19 cellular contexts compared by ENCODE assay signal in genomic region chr1:48532976-48533375, GRCh38.
DNase-seq lines count a peak whose midpoint lies in the region; ATAC-seq and TF ChIP-seq lines count a peak whose summit lies in the region.
"Had no signal": no experiment of that assay in that cellular context is flagged by ENCODE, and none has a peak within 500 bp of the region (broad histone marks: within the 10 kb centered on the region; RNA-seq: fewer than 3 reads in every experiment).

No MANE protein-coding gene starts in this region.

- BruUV-seq in A673 (replicated peaks; lab: Mats Ljungman, UMichigan) = no TSS peak

- H3K27me3 Mint-ChIP-seq in endodermal cell (ENCODE audit: insufficient read depth) (peaks cover 8% of the 10 kb centered on the region), immature natural killer cell (ENCODE audit: low read depth in 3 of 3) (peaks cover 5 to 8% (median 7%) of the 10 kb centered on the region in 3 donors), osteocyte (ENCODE audit: unreplicated experiment) (no peaks in the 10 kb centered on the region)

- H3K36me3 Mint-ChIP-seq in endodermal cell (ENCODE audit: low read depth) = no peaks in the 10 kb centered on the region
- H3K36me3 Mint-ChIP-seq in immature natural killer cell = no peaks in the 10 kb centered on the region
- H3K36me3 Mint-ChIP-seq in osteocyte (ENCODE audit: unreplicated experiment) = no peaks in the 10 kb centered on the region
- H3K36me3 Mint-ChIP-seq: CD4-positive, alpha-beta memory T cell; T-cell had no signal

- H3K4me1 Mint-ChIP-seq in endodermal cell (peaks cover 46% of the 10 kb centered on the region), immature natural killer cell (no peaks in the 10 kb centered on the region), osteocyte (ENCODE audit: unreplicated experiment) (no peaks in the 10 kb centered on the region)
- H3K4me1 Mint-ChIP-seq: CD4-positive, alpha-beta memory T cell; T-cell had no signal

- intact Hi-C loops in A673 (cut with micrococcal nuclease; ENCODE audit: unreplicated experiment) = no loop called here

- H3K27me3 ChIP-seq in A673 (replicated peaks; ENCODE audit: insufficient read depth, low read depth, low read length, poor library complexity) = no peaks in the 10 kb centered on the region
- H3K27me3 ChIP-seq in endodermal cell (ENCODE audit: control insufficient read depth, insufficient read depth, low read length, poor library complexity, severe bottlenecking) = peaks cover 14% of the 10 kb centered on the region
- H3K27me3 ChIP-seq: BE2C had no signal

- peak; percentile 68 for DNase-seq in A673 (ENCODE audit: low spot score)
- peak; percentile 87 for DNase-seq in NCI-H82 (lab: John Stamatoyannopoulos, UW)
- peak; percentile 30 for DNase-seq in endodermal cell
- no peak for DNase-seq in immature natural killer cell
- DNase-seq in osteocyte (ENCODE audit: extremely low spot score, unreplicated experiment) = no peak
- no peak for DNase-seq in stimulated activated CD4-positive, alpha-beta T cell treated with anti-CD3 and anti-CD28 coated beads, Interleukin-4, amount 100 ng/mL, for 1 hour
- DNase-seq: BE2C; CD4-positive, alpha-beta memory T cell; GM23248; HFFc6; MM.1S; NCI-H1105 treated with DMSO at 0.1 percent for 48 hours; NCI-H446; NK-92 treated with Interleukin-12 subunit alpha and Interleukin-12 subunit beta, amount 100 ng/mL, for 24 hours; OCI-M1; T-cell had no signal

- no peak for TF ChIP-seq CTCF in A673 (conservative IDR thresholded peaks at IDR 0.05; ENCODE audit: low read depth, low read length)
- no peak for TF ChIP-seq CTCF in HEK293 (tag by site-specific recombination; IDR thresholded peaks at IDR 0.05)
- no peak for TF ChIP-seq CTCF in endodermal cell (conservative IDR thresholded peaks at IDR 0.05)
- no peak for TF ChIP-seq CTCF in osteocyte (IDR thresholded peaks at IDR 0.05)

- H3K4me3 ChIP-seq in A673 (ENCODE audit: low read depth, low read length, poor library complexity, severe bottlenecking) = no peak overlapping the region
- no peak overlapping the region for H3K4me3 ChIP-seq in HEK293 (ENCODE audit: low read depth, low read length)
- no peak overlapping the region for H3K4me3 ChIP-seq in endodermal cell (ENCODE audit: low read length)
- H3K4me3 ChIP-seq: GM23248, SK-N-MC had no signal

- no peak overlapping the region for H3K9ac ChIP-seq in endodermal cell (ENCODE audit: extremely low read depth, low read length, poor library complexity, severe bottlenecking)
- H3K9ac ChIP-seq: GM23248 had no signal

- H3K9me3 ChIP-seq in A673 (ENCODE audit: low read depth, low read length, poor library complexity, severe bottlenecking) (no peaks in the 10 kb centered on the region), HEK293 (ENCODE audit: control insufficient read depth, insufficient read depth, low read depth, low read length) (no peaks in the 10 kb centered on the region), endodermal cell (ENCODE audit: control insufficient read depth, low read length) (no peaks in the 10 kb centered on the region)
- H3K9me3 ChIP-seq: BE2C had no signal

- POLR2A ChIA-PET in A673 (lab: Charles Lee; ENCODE audit: low non-redundant PET) = interaction anchor here (0.7 kb wide), 1 partner anchor 1492 kb away, joined by 5 read pairs; no protein-coding TSS in a partner anchor
- POLR2A ChIA-PET in HEK293 (lab: Yijun Ruan, JAX) = no interaction called here

- CTCF ChIA-PET in A673 (lab: Charles Lee) (interaction anchor here (0.6 to 0.7 kb wide), 2 partner anchors 243 to 1739 kb away, joined by 3 read pairs; partner anchors contain the start of gene BEND5), HEK293 (lab: Yijun Ruan, JAX) (interaction anchor here (0.7 to 0.9 kb wide), 3 partner anchors 45 to 329 kb away, joined by 3 read pairs; no protein-coding TSS in a partner anchor)

- H3K4me1 ChIP-seq in A673 (ENCODE audit: insufficient read depth, low read length, poor library complexity, severe bottlenecking) = peaks cover 11% of the 10 kb centered on the region
- no peaks in the 10 kb centered on the region for H3K4me1 ChIP-seq in HEK293 (ENCODE audit: control insufficient read depth, insufficient read depth, low read length)
- H3K4me1 ChIP-seq in endodermal cell (ENCODE audit: control insufficient read depth, insufficient read depth, low read length) = peaks cover 6% of the 10 kb centered on the region
- H3K4me1 ChIP-seq: BE2C had no signal

- H3K36me3 ChIP-seq in A673 (ENCODE audit: insufficient read depth, low read length, poor library complexity, severe bottlenecking) (no peaks in the 10 kb centered on the region), HEK293 (ENCODE audit: control insufficient read depth in 2 of 2, insufficient read depth in 1 of 2, low read length in 2 of 2) (no peaks in the 10 kb centered on the region), endodermal cell (ENCODE audit: control insufficient read depth, insufficient read depth, low read length) (no peaks in the 10 kb centered on the region)
- H3K36me3 ChIP-seq: BE2C had no signal

- no peak for ATAC-seq in HG02938 (IDR thresholded peaks at IDR 0.05; ENCODE audit: unreplicated experiment)
- ATAC-seq: T-cell had no signal

- no peaks in the 10 kb centered on the region for H3K9me3 Mint-ChIP-seq in endodermal cell
- H3K9me3 Mint-ChIP-seq in immature natural killer cell = no peaks in the 10 kb centered on the region
- no peaks in the 10 kb centered on the region for H3K9me3 Mint-ChIP-seq in osteocyte (ENCODE audit: unreplicated experiment)
- H3K9me3 Mint-ChIP-seq: T-cell had no signal

- H3K27ac ChIP-seq in A673 (ENCODE audit: low read depth, low read length, poor library complexity, severe bottlenecking) = no peak overlapping the region
- H3K27ac ChIP-seq in HEK293 (ENCODE audit: extremely low read depth, low read depth, low read length) = no peak overlapping the region
- H3K27ac ChIP-seq in endodermal cell (ENCODE audit: low read depth, low read length) = no peak overlapping the region
- H3K27ac ChIP-seq: GM23248, SK-N-MC had no signal

- H3K27ac Mint-ChIP-seq in endodermal cell = no peak overlapping the region
- H3K27ac Mint-ChIP-seq in immature natural killer cell = no peak overlapping the region
- no peak overlapping the region for H3K27ac Mint-ChIP-seq in osteocyte (ENCODE audit: unreplicated experiment)
- H3K27ac Mint-ChIP-seq: CD4-positive, alpha-beta memory T cell; HFFc6; T-cell had no signal

- WGBS in endodermal cell (ENCODE audit: insufficient coverage in 1 of 2, insufficient read length in 1 of 2), 2 experiments = 20 to 46% methylated on average over 1 of the region's 1 CpG

- H3K4me3 Mint-ChIP-seq in endodermal cell (no peak overlapping the region), immature natural killer cell (no peak overlapping the region), osteocyte (ENCODE audit: unreplicated experiment) (no peak overlapping the region)
- H3K4me3 Mint-ChIP-seq: CD4-positive, alpha-beta memory T cell; HFFc6; T-cell had no signal

TF ChIP-seq in HEK293, 187 proteins besides CTCF, POLR2A, EP300 and RAD21:
- TF ChIP-seq ZNF341 (tag by site-specific recombination; IDR thresholded peaks at IDR 0.05; ENCODE audit: low read depth) (no peak), ZEB2 (tag by site-specific recombination; IDR thresholded peaks at IDR 0.05) (no peak), GLIS1 (tag by site-specific recombination; IDR thresholded peaks at IDR 0.05) (peak; percentile 90)

Comparison
In these comparisons a context has a peak if more than half of its experiments do, and no peak if none do; other contexts are left out.
1. DNase-seq: peak in A673 (single experiment), NCI-H82 (single experiment) and endodermal cell (single experiment); none in immature natural killer cell (0 of 3), osteocyte (single experiment) and stimulated activated CD4-positive, alpha-beta T cell treated with anti-CD3 and anti-CD28 coated beads, Interleukin-4, amount 100 ng/mL, for 1 hour (single experiment).